ENCODE assay signal across 12 cellular contexts in the genomic region with DNA sequence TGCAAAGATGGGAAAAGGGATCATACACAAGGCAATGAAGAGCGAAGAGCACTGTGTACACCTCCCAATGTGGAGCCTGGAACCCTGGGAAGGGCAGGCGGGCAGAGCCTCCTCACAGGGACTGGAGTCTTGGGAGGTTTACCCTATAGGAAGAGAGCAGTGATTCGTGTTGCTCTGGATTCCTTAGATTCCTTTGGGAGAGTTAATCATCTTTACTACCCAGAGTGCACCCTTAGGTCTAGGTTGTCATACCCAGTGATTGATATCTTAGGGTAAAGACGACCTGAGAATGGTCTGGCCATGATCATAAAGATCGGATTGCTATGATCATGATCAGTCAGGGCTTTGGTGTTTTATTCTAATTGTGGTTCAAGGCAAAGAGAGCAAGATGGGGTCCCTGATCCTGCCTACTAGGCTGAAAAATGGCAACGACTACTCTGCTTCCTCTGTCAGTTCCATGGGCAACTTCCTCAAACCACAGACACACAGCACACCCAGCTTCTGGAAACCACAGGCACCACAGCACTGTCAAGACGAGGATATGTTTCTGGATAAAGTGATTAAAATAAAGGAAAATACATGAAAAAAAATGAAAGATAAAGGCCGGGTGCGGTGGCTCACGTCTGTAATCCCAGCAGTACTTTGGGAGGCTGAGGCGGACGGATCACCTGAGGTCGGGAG. TPM values are rescaled to one million over a fixed set of nuclear protein-coding genes. Genes with fewer than 3 reads are reported as not detected.
A peak's percentile ranks its signal among the peaks of the same experiment; 100 is the strongest.
DNase-seq lines count a peak whose midpoint lies in the region; ATAC-seq, FAIRE-seq and TF ChIP-seq lines count a peak whose summit lies in the region.
"Had no signal": no experiment of that assay in that cellular context is flagged by ENCODE, and none has a peak within 500 bp of the region (broad histone marks: within the 10 kb centered on the region; RNA-seq: fewer than 3 reads in every experiment).

No MANE protein-coding gene starts in this region.

- no peak for DNase-seq in activated CD4-positive, alpha-beta T cell treated with anti-CD3 and anti-CD28 coated beads for 36 hours
- DNase-seq in activated CD4-positive, alpha-beta T cell treated with anti-CD3 and anti-CD28 coated beads, Interleukin-2, amount 50 U/mL, for 4 hours = no peak
- peak; percentile 83 for DNase-seq in RCC 7860 (ENCODE audit: low spot score)
- DNase-seq in epithelial cell of esophagus (ENCODE audit: low read depth) = peak; percentile 73
- DNase-seq in stimulated activated naive CD8-positive, alpha-beta T cell treated with anti-CD3 and anti-CD28 coated beads, Interleukin-15, amount 100 ng/mL, for 72 hours = no peak
- no peak for DNase-seq in activated CD4-positive, alpha-beta memory T cell treated with anti-CD3 and anti-CD28 coated beads for 36 hours
- DNase-seq in KG1 (lab: John Stamatoyannopoulos, UW) = no peak
- DNase-seq: activated CD8-positive, alpha-beta memory T cell treated with anti-CD3 and anti-CD28 coated beads for 24 hours; amygdala; NCI-H2171 had no signal

- peaks cover 15% of the 10 kb centered on the region for H3K4me1 Mint-ChIP-seq in activated CD4-positive, alpha-beta T cell treated with anti-CD3 and anti-CD28 coated beads for 36 hours
- peaks cover 24% of the 10 kb centered on the region for H3K4me1 Mint-ChIP-seq in stimulated activated naive CD8-positive, alpha-beta T cell treated with anti-CD3 and anti-CD28 coated beads, Interleukin-15, amount 100 ng/mL, for 72 hours
- peaks cover 10% of the 10 kb centered on the region for H3K4me1 Mint-ChIP-seq in activated CD4-positive, alpha-beta memory T cell treated with anti-CD3 and anti-CD28 coated beads for 36 hours (ENCODE audit: low read depth)

- POLR2A ChIA-PET in activated CD4-positive, alpha-beta T cell treated with anti-CD3 and anti-CD28 coated beads for 36 hours (lab: Charles Lee) = no interaction called here
- POLR2A ChIA-PET in activated CD4-positive, alpha-beta memory T cell treated with anti-CD3 and anti-CD28 coated beads for 36 hours (lab: Charles Lee) = no interaction called here

- H3K4me3 Mint-ChIP-seq in activated CD4-positive, alpha-beta T cell treated with anti-CD3 and anti-CD28 coated beads for 36 hours = no peak overlapping the region
- no peak overlapping the region for H3K4me3 Mint-ChIP-seq in stimulated activated naive CD8-positive, alpha-beta T cell treated with anti-CD3 and anti-CD28 coated beads, Interleukin-15, amount 100 ng/mL, for 72 hours
- H3K4me3 Mint-ChIP-seq in activated CD4-positive, alpha-beta memory T cell treated with anti-CD3 and anti-CD28 coated beads for 36 hours = no peak overlapping the region

- peak; percentile 84 for FAIRE-seq in RCC 7860 (lab: Jason Lieb, UNC)
- FAIRE-seq: HepG2 had no signal

- peak overlapping the region; percentile 74 for H3K27ac Mint-ChIP-seq in activated CD4-positive, alpha-beta T cell treated with anti-CD3 and anti-CD28 coated beads for 36 hours
- H3K27ac Mint-ChIP-seq in stimulated activated naive CD8-positive, alpha-beta T cell treated with anti-CD3 and anti-CD28 coated beads, Interleukin-15, amount 100 ng/mL, for 72 hours = peak overlapping the region; percentile 63 to 80
- H3K27ac Mint-ChIP-seq in activated CD4-positive, alpha-beta memory T cell treated with anti-CD3 and anti-CD28 coated beads for 36 hours = no peak overlapping the region

- CTCF ChIA-PET in activated CD4-positive, alpha-beta T cell treated with anti-CD3 and anti-CD28 coated beads for 36 hours (lab: Charles Lee) = interaction anchor here (0.6 to 1.1 kb wide), 2 partner anchors 82 to 376 kb away, joined by 3 read pairs; no protein-coding TSS in a partner anchor
- CTCF ChIA-PET in activated CD4-positive, alpha-beta memory T cell treated with anti-CD3 and anti-CD28 coated beads for 36 hours (lab: Charles Lee) = no interaction called here

- H3K36me3 Mint-ChIP-seq in activated CD4-positive, alpha-beta T cell treated with anti-CD3 and anti-CD28 coated beads for 36 hours (ENCODE audit: low read depth) = peaks cover 44% of the 10 kb centered on the region
- peaks cover 33% of the 10 kb centered on the region for H3K36me3 Mint-ChIP-seq in activated CD4-positive, alpha-beta memory T cell treated with anti-CD3 and anti-CD28 coated beads for 36 hours

- H3K9me3 Mint-ChIP-seq in activated CD4-positive, alpha-beta T cell treated with anti-CD3 and anti-CD28 coated beads for 36 hours (ENCODE audit: low read depth) = no peaks in the 10 kb centered on the region
- no peaks in the 10 kb centered on the region for H3K9me3 Mint-ChIP-seq in stimulated activated naive CD8-positive, alpha-beta T cell treated with anti-CD3 and anti-CD28 coated beads, Interleukin-15, amount 100 ng/mL, for 72 hours
- H3K9me3 Mint-ChIP-seq in activated CD4-positive, alpha-beta memory T cell treated with anti-CD3 and anti-CD28 coated beads for 36 hours = no peaks in the 10 kb centered on the region

- H3K27me3 Mint-ChIP-seq in activated CD4-positive, alpha-beta T cell treated with anti-CD3 and anti-CD28 coated beads for 36 hours = no peaks in the 10 kb centered on the region
- no peaks in the 10 kb centered on the region for H3K27me3 Mint-ChIP-seq in stimulated activated naive CD8-positive, alpha-beta T cell treated with anti-CD3 and anti-CD28 coated beads, Interleukin-15, amount 100 ng/mL, for 72 hours
- H3K27me3 Mint-ChIP-seq in activated CD4-positive, alpha-beta memory T cell treated with anti-CD3 and anti-CD28 coated beads for 36 hours = no peaks in the 10 kb centered on the region

- H3K4me3 ChIP-seq in epithelial cell of esophagus (ENCODE audit: low read length) = no peak overlapping the region

- TF ChIP-seq CTCF in epithelial cell of esophagus (IDR thresholded peaks at IDR 0.05; ENCODE audit: insufficient read depth, low read depth, low read length, missing control alignments) = no peak

- no peak for ATAC-seq in activated CD4-positive, alpha-beta T cell treated with anti-CD3 and anti-CD28 coated beads for 36 hours
- ATAC-seq in stimulated activated naive CD8-positive, alpha-beta T cell treated with anti-CD3 and anti-CD28 coated beads, Interleukin-15, amount 100 ng/mL, for 72 hours = no peak
- ATAC-seq in HG02884 (IDR thresholded peaks at IDR 0.05; ENCODE audit: unreplicated experiment) = no peak
- ATAC-seq: HepG2 had no signal

- intact Hi-C loops in activated CD4-positive, alpha-beta T cell treated with anti-CD3 and anti-CD28 coated beads for 36 hours (cut with DNase I, micrococcal nuclease) = no loop called here
- intact Hi-C loops in activated CD4-positive, alpha-beta memory T cell treated with anti-CD3 and anti-CD28 coated beads for 36 hours (cut with micrococcal nuclease) = no loop called here

RNA-seq across cellular contexts. Expression of gene MAP6D1, which starts 20.4 kb away (rescaled TPM):
- 1 to 10 TPM; 1.3 to 1.6 TPM for total RNA-seq in activated CD4-positive, alpha-beta T cell treated with anti-CD3 and anti-CD28 coated beads for 36 hours
- total RNA-seq in activated CD4-positive, alpha-beta memory T cell treated with anti-CD3 and anti-CD28 coated beads for 36 hours = under 1 TPM; 0.70 to 1.00 TPM

RNA-seq across cellular contexts. Expression of gene PARL, which starts 38.9 kb away (rescaled TPM):
- total RNA-seq in activated CD4-positive, alpha-beta T cell treated with anti-CD3 and anti-CD28 coated beads for 36 hours = 10 to 100 TPM; 55.9 to 91.9 TPM
- total RNA-seq in activated CD4-positive, alpha-beta memory T cell treated with anti-CD3 and anti-CD28 coated beads for 36 hours = 10 to 100 TPM; 77.1 to 84.1 TPM

Comparison
In these comparisons a context has a peak if more than half of its experiments do, and no peak if none do; other contexts are left out.
1. DNase-seq: peak in RCC 7860 (single experiment) and epithelial cell of esophagus (single experiment); none in activated CD4-positive, alpha-beta T cell treated with anti-CD3 and anti-CD28 coated beads for 36 hours (single experiment), activated CD4-positive, alpha-beta T cell treated with anti-CD3 and anti-CD28 coated beads, Interleukin-2, amount 50 U/mL, for 4 hours (0 of 2), stimulated activated naive CD8-positive, alpha-beta T cell treated with anti-CD3 and anti-CD28 coated beads, Interleukin-15, amount 100 ng/mL, for 72 hours (0 of 2), activated CD4-positive, alpha-beta memory T cell treated with anti-CD3 and anti-CD28 coated beads for 36 hours (single experiment) and KG1 (single experiment).